8 cellular contexts compared by ENCODE assay signal in genomic region chr1:65067491-65068201, GRCh38.
DNase-seq lines count a peak whose midpoint lies in the region; ATAC-seq and TF ChIP-seq lines count a peak whose summit lies in the region.

No MANE protein-coding gene starts in this region.

- no peaks in the 10 kb centered on the region for H3K79me2 ChIP-seq in KMS-11 (ENCODE audit: insufficient read depth, low read depth)

- peak overlapping the region; percentile 92 for H3K27ac ChIP-seq in CD4-positive, CD25-positive, alpha-beta regulatory T cell (ENCODE audit: insufficient read depth, low read length, poor library complexity, severe bottlenecking)
- peak overlapping the region; percentile 77 for H3K27ac ChIP-seq in KMS-11
- peak overlapping the region; percentile 58 for H3K27ac ChIP-seq in RWPE1
- H3K27ac ChIP-seq in stomach smooth muscle (ENCODE audit: low read length) = peak overlapping the region; percentile 94

- CTCF ChIA-PET in RWPE1 (lab: Yijun Ruan, JAX) = no interaction called here

- DNase-seq in CD4-positive, CD25-positive, alpha-beta regulatory T cell = peak; percentile 38 to 67 (median 63)
- peak; percentile 53 for DNase-seq in RWPE1 (ENCODE audit: low spot score)
- DNase-seq in activated naive CD4-positive, alpha-beta T cell treated with Interleukin-2 at 50 U/mL for 16 hours = peak; percentile 52
- DNase-seq in foreskin fibroblast = peak; percentile 54 to 79
- peak; percentile 35 to 85 (median 68) for DNase-seq in naive thymus-derived CD8-positive, alpha-beta T cell

- H3K9me3 ChIP-seq in CD4-positive, CD25-positive, alpha-beta regulatory T cell (ENCODE audit: control insufficient read depth in 2 of 2, low read length in 2 of 2) = no peaks in the 10 kb centered on the region
- H3K9me3 ChIP-seq in stomach smooth muscle (ENCODE audit: control insufficient read depth in 2 of 2, low read length in 2 of 2) = no peaks in the 10 kb centered on the region

- H3K9me3 Mint-ChIP-seq in CD4-positive, CD25-positive, alpha-beta regulatory T cell = peaks cover 0 to 1% (median 0%) of the 10 kb centered on the region in 7 donors
- no peaks in the 10 kb centered on the region for H3K9me3 Mint-ChIP-seq in naive thymus-derived CD8-positive, alpha-beta T cell

- H3K27me3 ChIP-seq in CD4-positive, CD25-positive, alpha-beta regulatory T cell (ENCODE audit: control insufficient read depth, insufficient read depth, low read length) = no peaks in the 10 kb centered on the region
- H3K27me3 ChIP-seq in KMS-11 (ENCODE audit: insufficient read depth, low read depth) (no peaks in the 10 kb centered on the region), stomach smooth muscle (ENCODE audit: control insufficient read depth in 1 of 2, insufficient read depth in 2 of 2, low read length in 2 of 2) (no peaks in the 10 kb centered on the region)

- H3K36me3 Mint-ChIP-seq in CD4-positive, CD25-positive, alpha-beta regulatory T cell = no peaks in the 10 kb centered on the region
- H3K36me3 Mint-ChIP-seq in naive thymus-derived CD8-positive, alpha-beta T cell = peaks cover 0 to 12% (median 12%) of the 10 kb centered on the region in 3 donors

- H3K4me3 ChIP-seq in CD4-positive, CD25-positive, alpha-beta regulatory T cell (ENCODE audit: low read depth, low read length) = peak overlapping the region; percentile 97
- H3K4me3 ChIP-seq in KMS-11 (IDR thresholded peaks at IDR 0.05; ENCODE audit: insufficient read depth, low read depth, low read length) = no peak overlapping the region
- H3K4me3 ChIP-seq in foreskin fibroblast (ENCODE audit: low read depth in 1 of 2, low read length in 2 of 2) = peak overlapping the region; percentile 48 to 83
- H3K4me3 ChIP-seq in stomach smooth muscle (ENCODE audit: low read length in 2 of 2) = peak overlapping the region; percentile 96 to 98

- H3K27me3 Mint-ChIP-seq in CD4-positive, CD25-positive, alpha-beta regulatory T cell = peaks cover 9% of the 10 kb centered on the region
- H3K27me3 Mint-ChIP-seq in naive thymus-derived CD8-positive, alpha-beta T cell = no peaks in the 10 kb centered on the region

- H3K4me3 Mint-ChIP-seq in CD4-positive, CD25-positive, alpha-beta regulatory T cell = peak overlapping the region; percentile 93 to 99 (median 97)
- peak overlapping the region; percentile 88 to 98 (median 94) for H3K4me3 Mint-ChIP-seq in naive thymus-derived CD8-positive, alpha-beta T cell

- peak overlapping the region; percentile 99 for H2AFZ ChIP-seq in KMS-11 (ENCODE audit: low read depth)

- POLR2A ChIA-PET in RWPE1 (lab: Yijun Ruan, JAX; ENCODE audit: low non-redundant PET) = no interaction called here
- POLR2A ChIA-PET in naive thymus-derived CD8-positive, alpha-beta T cell (lab: Charles Lee) = interaction anchor here (0.7 to 3.9 kb wide), 10 partner anchors 8 to 1986 kb away, joined by 3 to 35 read pairs (median 5); partner anchors contain the start of genes JAK1 and SLC35D1

- peak overlapping the region; percentile 98 to 100 (median 98) for H3K27ac Mint-ChIP-seq in CD4-positive, CD25-positive, alpha-beta regulatory T cell
- H3K27ac Mint-ChIP-seq in naive thymus-derived CD8-positive, alpha-beta T cell = peak overlapping the region; percentile 97 to 100 (median 98)

- peak; percentile 15 to 21 for ATAC-seq in CD4-positive, CD25-positive, alpha-beta regulatory T cell (ENCODE audit: low read depth in 2 of 2)
- peak; percentile 38 for ATAC-seq in GM21390 (IDR thresholded peaks at IDR 0.05; ENCODE audit: unreplicated experiment)
- ATAC-seq in naive thymus-derived CD8-positive, alpha-beta T cell = peak; percentile 33 to 45

- peaks cover 24 to 57% (median 46%) of the 10 kb centered on the region in 4 donors for H3K4me1 Mint-ChIP-seq in CD4-positive, CD25-positive, alpha-beta regulatory T cell
- peaks cover 31 to 65% (median 59%) of the 10 kb centered on the region in 4 donors for H3K4me1 Mint-ChIP-seq in naive thymus-derived CD8-positive, alpha-beta T cell

- H3K4me2 ChIP-seq in KMS-11 = peak overlapping the region; percentile 92

- no peaks in the 10 kb centered on the region for H3K36me3 ChIP-seq in CD4-positive, CD25-positive, alpha-beta regulatory T cell (ENCODE audit: control insufficient read depth, insufficient read depth, low read length)
- H3K36me3 ChIP-seq in KMS-11 (ENCODE audit: insufficient read depth) = no peaks in the 10 kb centered on the region
- H3K36me3 ChIP-seq in stomach smooth muscle (ENCODE audit: control insufficient read depth in 2 of 2, insufficient read depth in 2 of 2, low read length in 2 of 2) = no peaks in the 10 kb centered on the region

- TF ChIP-seq CTCF in KMS-11 (conservative IDR thresholded peaks at IDR 0.05; ENCODE audit: low read depth, low read length) = no peak
- TF ChIP-seq CTCF in RWPE1 (conservative IDR thresholded peaks at IDR 0.05; ENCODE audit: low read depth) = no peak
- no peak for TF ChIP-seq CTCF in foreskin fibroblast (IDR thresholded peaks at IDR 0.05; ENCODE audit: low read depth, low read length)

- H3K9ac ChIP-seq in KMS-11 (peak overlapping the region; percentile 83), stomach smooth muscle (ENCODE audit: low read length in 2 of 2) (peak overlapping the region; percentile 95 to 99)

- peaks cover 52% of the 10 kb centered on the region for H3K4me1 ChIP-seq in CD4-positive, CD25-positive, alpha-beta regulatory T cell (ENCODE audit: control insufficient read depth, insufficient read depth, low read length, poor library complexity, severe bottlenecking)
- H3K4me1 ChIP-seq in KMS-11 (ENCODE audit: low read depth, poor library complexity, severe bottlenecking) = no peaks in the 10 kb centered on the region
- peaks cover 22% of the 10 kb centered on the region for H3K4me1 ChIP-seq in stomach smooth muscle (ENCODE audit: control insufficient read depth, insufficient read depth, low read length)

- H4K20me1 ChIP-seq in KMS-11 (ENCODE audit: insufficient read depth) = no peaks in the 10 kb centered on the region
